1 cellular context compared by ENCODE assay signal in the genomic region with DNA sequence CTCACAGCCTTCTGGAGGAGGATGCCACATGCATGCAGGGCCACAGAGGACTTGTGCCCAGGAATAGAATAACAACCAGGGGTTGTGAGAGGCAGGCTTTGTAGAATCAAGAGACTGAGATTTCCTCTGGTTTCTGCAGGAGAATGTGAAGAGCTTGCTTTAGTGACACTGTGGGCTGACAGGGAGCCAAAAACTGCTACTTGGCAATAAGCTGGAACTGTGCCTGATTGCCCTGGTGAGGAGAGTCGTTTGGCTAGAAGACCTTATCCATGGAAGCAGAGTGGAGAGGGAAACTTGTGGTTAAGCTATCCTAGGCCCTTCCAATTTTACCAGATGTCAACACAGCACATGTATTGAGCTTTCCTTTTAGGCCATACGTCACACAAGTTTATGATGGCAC.
TF ChIP-seq lines count a peak whose summit lies in the region.

No MANE protein-coding gene starts in this region.

TF ChIP-seq in GM12878, 131 proteins besides CTCF, POLR2A, EP300 and RAD21 (continued from another document):
- TF ChIP-seq, protein P1, sequence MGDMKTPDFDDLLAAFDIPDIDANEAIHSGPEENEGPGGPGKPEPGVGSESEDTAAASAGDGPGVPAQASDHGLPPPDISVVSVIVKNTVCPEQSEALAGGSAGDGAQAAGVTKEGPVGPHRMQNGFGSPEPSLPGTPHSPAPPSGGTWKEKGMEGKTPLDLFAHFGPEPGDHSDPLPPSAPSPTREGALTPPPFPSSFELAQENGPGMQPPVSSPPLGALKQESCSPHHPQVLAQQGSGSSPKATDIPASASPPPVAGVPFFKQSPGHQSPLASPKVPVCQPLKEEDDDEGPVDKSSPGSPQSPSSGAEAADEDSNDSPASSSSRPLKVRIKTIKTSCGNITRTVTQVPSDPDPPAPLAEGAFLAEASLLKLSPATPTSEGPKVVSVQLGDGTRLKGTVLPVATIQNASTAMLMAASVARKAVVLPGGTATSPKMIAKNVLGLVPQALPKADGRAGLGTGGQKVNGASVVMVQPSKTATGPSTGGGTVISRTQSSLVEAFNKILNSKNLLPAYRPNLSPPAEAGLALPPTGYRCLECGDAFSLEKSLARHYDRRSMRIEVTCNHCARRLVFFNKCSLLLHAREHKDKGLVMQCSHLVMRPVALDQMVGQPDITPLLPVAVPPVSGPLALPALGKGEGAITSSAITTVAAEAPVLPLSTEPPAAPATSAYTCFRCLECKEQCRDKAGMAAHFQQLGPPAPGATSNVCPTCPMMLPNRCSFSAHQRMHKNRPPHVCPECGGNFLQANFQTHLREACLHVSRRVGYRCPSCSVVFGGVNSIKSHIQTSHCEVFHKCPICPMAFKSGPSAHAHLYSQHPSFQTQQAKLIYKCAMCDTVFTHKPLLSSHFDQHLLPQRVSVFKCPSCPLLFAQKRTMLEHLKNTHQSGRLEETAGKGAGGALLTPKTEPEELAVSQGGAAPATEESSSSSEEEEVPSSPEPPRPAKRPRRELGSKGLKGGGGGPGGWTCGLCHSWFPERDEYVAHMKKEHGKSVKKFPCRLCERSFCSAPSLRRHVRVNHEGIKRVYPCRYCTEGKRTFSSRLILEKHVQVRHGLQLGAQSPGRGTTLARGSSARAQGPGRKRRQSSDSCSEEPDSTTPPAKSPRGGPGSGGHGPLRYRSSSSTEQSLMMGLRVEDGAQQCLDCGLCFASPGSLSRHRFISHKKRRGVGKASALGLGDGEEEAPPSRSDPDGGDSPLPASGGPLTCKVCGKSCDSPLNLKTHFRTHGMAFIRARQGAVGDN (IDR thresholded peaks at IDR 0.05), result no peak
